21 cellular contexts compared by ENCODE assay signal in genomic region chr1:48263042-48263441, GRCh38. TPM values are rescaled to one million over a fixed set of nuclear protein-coding genes. Genes with fewer than 3 reads are reported as not detected.
"Had no signal": no experiment of that assay in that cellular context is flagged by ENCODE, and none has a peak within 500 bp of the region (broad histone marks: within the 10 kb centered on the region; RNA-seq: fewer than 3 reads in every experiment).

No MANE protein-coding gene starts in this region.

- DNase-seq: Kasumi-1, MM.1S, NCI-H1092 treated with DMSO at 0.1 percent for 48 hours, NCI-H1436, NCI-H1694, NCI-H187 treated with DMSO at 0.1 percent for 48 hours, NCI-H2029 treated with DMSO at 0.1 percent for 48 hours, NCI-H2171 treated with DMSO at 0.1 percent for 48 hours, NCI-H2227 treated with DMSO at 0.1 percent for 48 hours, NCI-H524, NCI-H526 treated with DMSO at 0.1 percent for 48 hours, NCI-H774, Right ventricle myocardium superior, RPMI8226, SK-N-SH had no signal

- H3K9ac ChIP-seq: KMS-11, SK-N-SH had no signal

- H3K36me3 Mint-ChIP-seq: IgD-negative memory B cell had no signal

- ATAC-seq: K562 had no signal

- H3K27ac Mint-ChIP-seq: IgD-negative memory B cell had no signal

- H3K4me1 Mint-ChIP-seq: IgD-negative memory B cell had no signal

- H3K4me3 Mint-ChIP-seq: IgD-negative memory B cell had no signal

- H3K9me3 ChIP-seq: SK-N-SH had no signal

- H3K27ac ChIP-seq: HL-60, KMS-11 had no signal

- H3K4me3 ChIP-seq: K562 had no signal

RNA-seq across cellular contexts. Expression of gene SLC5A9, which starts 40.5 kb away (rescaled TPM):
- total RNA-seq: K562, M059J, NCI-H460 had no signal
- polyA plus RNA-seq: IgD-negative memory B cell, K562, SK-N-SH had no signal
